ENCODE assay signal across 8 cellular contexts in the genomic region with DNA sequence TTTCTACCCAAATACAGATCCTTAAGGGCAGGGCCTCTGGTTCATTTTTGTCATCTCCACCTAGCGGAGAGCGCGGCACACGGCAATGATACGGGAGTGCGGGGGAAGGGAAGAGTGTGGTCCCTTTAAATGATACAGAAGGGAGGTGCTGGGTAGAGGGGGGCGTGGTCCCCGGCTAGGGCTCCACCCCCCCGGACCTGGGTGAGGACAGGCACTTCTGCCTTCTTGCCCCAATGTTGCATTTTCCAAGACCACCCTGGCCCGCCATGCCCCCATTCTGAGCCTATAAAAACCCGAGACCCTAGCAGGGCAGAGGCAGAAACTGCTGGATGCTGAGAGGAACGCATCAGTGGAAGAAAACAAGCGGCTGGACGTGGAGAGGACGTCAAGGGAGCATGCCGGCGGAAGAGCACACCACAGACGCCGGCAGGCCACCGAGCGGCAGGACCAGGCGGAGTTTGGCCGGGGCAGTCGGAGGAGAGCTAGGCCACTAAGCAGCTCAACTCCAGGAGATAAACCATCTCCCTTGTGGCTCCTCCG.
DNase-seq lines count a peak whose midpoint lies in the region; ATAC-seq lines count a peak whose summit lies in the region.

No MANE protein-coding gene starts in this region.

- no peak for ATAC-seq in GM18502 (IDR thresholded peaks at IDR 0.05; ENCODE audit: poor library complexity, unreplicated experiment)

- no peak overlapping the region for H3K27ac ChIP-seq in substantia nigra (ENCODE audit: low read depth, low read length, poor library complexity, severe bottlenecking)

- DNase-seq in activated CD4-positive, alpha-beta T cell treated with anti-CD3 and anti-CD28 coated beads for 1 hour: peak; percentile 38
- DNase-seq in activated CD4-positive, alpha-beta T cell treated with anti-CD3 and anti-CD28 coated beads, Interleukin-2, amount 50 U/mL, for 4 hours: no peak
- peak; percentile 72 to 75 for DNase-seq in activated T-cell treated with anti-CD3 and anti-CD28 coated beads, Interleukin-2, amount 50 U/mL, for 48 hours
- peak; percentile 58 for DNase-seq in iPS-NIHi11 (ENCODE audit: low spot score)
- peak; percentile 35 for DNase-seq in stimulated activated CD8-positive, alpha-beta memory T cell treated with anti-CD3 and anti-CD28 coated beads, Interleukin-4, amount 100 ng/mL, for 24 hours (ENCODE audit: low read depth)
- no peak for DNase-seq in substantia nigra (lab: John Stamatoyannopoulos, UW)
- DNase-seq in AG08395 (ENCODE audit: low spot score): no peak

Comparison
In these comparisons a context has a peak if more than half of its experiments do, and no peak if none do; other contexts are left out.
1. DNase-seq: peak in activated CD4-positive, alpha-beta T cell treated with anti-CD3 and anti-CD28 coated beads for 1 hour (single experiment), activated T-cell treated with anti-CD3 and anti-CD28 coated beads, Interleukin-2, amount 50 U/mL, for 48 hours (2 of 2), iPS-NIHi11 (single experiment) and stimulated activated CD8-positive, alpha-beta memory T cell treated with anti-CD3 and anti-CD28 coated beads, Interleukin-4, amount 100 ng/mL, for 24 hours (single experiment); none in activated CD4-positive, alpha-beta T cell treated with anti-CD3 and anti-CD28 coated beads, Interleukin-2, amount 50 U/mL, for 4 hours (0 of 2), substantia nigra (0 of 49) and AG08395 (single experiment).